Comparison of ENCODE assay signal across 11 cellular contexts in the genomic region with DNA sequence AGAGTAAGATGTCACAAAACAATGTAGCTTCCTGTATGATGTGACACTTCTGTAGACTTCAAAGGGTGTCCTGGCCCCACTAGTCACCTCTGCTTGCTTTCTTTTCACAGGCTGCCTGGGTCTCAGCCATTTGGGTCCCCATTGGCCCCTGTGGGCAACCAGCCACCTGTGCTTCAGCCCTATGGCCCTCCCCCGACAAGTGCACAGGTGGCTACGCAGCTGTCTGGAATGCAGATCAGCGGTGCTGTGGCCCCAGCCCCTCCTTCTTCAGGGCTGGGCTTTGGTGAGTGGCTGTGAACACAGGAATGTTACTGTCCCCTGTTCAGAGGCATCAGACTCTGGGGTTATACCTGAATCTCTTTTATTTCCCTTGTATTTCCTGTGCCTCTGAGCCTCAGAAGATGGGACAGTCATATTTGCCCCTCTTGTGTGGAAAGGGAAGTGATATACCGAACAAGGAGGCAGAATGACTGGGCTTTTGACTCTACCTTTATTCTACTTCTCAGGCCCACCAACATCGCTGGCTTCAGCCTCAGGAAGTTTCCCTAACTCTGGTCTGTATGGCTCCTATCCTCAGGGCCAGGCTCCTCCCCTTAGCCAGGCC. TPM values are rescaled to one million over a fixed set of nuclear protein-coding genes. Genes with fewer than 3 reads are reported as not detected.
DNase-seq lines count a peak whose midpoint lies in the region; ATAC-seq, FAIRE-seq and TF ChIP-seq lines count a peak whose summit lies in the region.
"Had no signal": no experiment of that assay in that cellular context is flagged by ENCODE, and none has a peak within 500 bp of the region (broad histone marks: within the 10 kb centered on the region; RNA-seq: fewer than 3 reads in every experiment).

No MANE protein-coding gene starts in this region.

- no peak overlapping the region for H3K9ac ChIP-seq in endodermal cell (ENCODE audit: extremely low read depth, low read length, poor library complexity, severe bottlenecking)

- H3K36me3 ChIP-seq in mucosa of descending colon (ENCODE audit: low read depth) (peaks cover 10% of the 10 kb centered on the region), endodermal cell (ENCODE audit: control insufficient read depth, insufficient read depth, low read length) (peaks cover 80% of the 10 kb centered on the region)

- H3K9me3 Mint-ChIP-seq in endodermal cell: no peaks in the 10 kb centered on the region
- H3K9me3 Mint-ChIP-seq: dendritic cell treated with granulocyte-macrophage colony-stimulating factor and Interleukin-4, amounts not matched to agents 40 ng/mL and 50 ng/mL, for 4 days had no signal

- TF ChIP-seq CTCF in mucosa of descending colon (IDR thresholded peaks at IDR 0.05) (no peak), endodermal cell (conservative IDR thresholded peaks at IDR 0.05) (no peak)

- H3K36me3 Mint-ChIP-seq in endodermal cell (ENCODE audit: low read depth): peaks cover 59% of the 10 kb centered on the region

- H3K4me1 ChIP-seq in mucosa of descending colon (ENCODE audit: low read depth) (no peaks in the 10 kb centered on the region), endodermal cell (ENCODE audit: control insufficient read depth, insufficient read depth, low read length) (peaks cover 5% of the 10 kb centered on the region)

- no peak for FAIRE-seq in GM12891 (lab: Jason Lieb, UNC)

- H3K4me1 Mint-ChIP-seq in endodermal cell: peaks cover 3% of the 10 kb centered on the region

- H3K4me3 ChIP-seq in mucosa of descending colon (no peak overlapping the region), endodermal cell (ENCODE audit: low read length) (no peak overlapping the region)

- H3K27me3 ChIP-seq in endodermal cell (ENCODE audit: control insufficient read depth, insufficient read depth, low read length, poor library complexity, severe bottlenecking): no peaks in the 10 kb centered on the region

- in situ Hi-C loops in KBM-7 (cut with MboI; ENCODE audit: low pct_unique_long_range_greater_than_20kb, low sequenced_read_pairs): no loop called here

- H3K27ac Mint-ChIP-seq in endodermal cell: no peak overlapping the region
- H3K27ac Mint-ChIP-seq: dendritic cell treated with granulocyte-macrophage colony-stimulating factor and Interleukin-4, amounts not matched to agents 40 ng/mL and 50 ng/mL, for 4 days had no signal

- no peaks in the 10 kb centered on the region for H3K9me3 ChIP-seq in mucosa of descending colon
- no peaks in the 10 kb centered on the region for H3K9me3 ChIP-seq in endodermal cell (ENCODE audit: control insufficient read depth, low read length)

- WGBS in endodermal cell (ENCODE audit: insufficient coverage in 1 of 2, insufficient read length in 1 of 2), 2 experiments: 94 to 96% methylated on average over 4 to 5 of the region's 5 CpGs

- intact Hi-C loops in mucosa of descending colon (cut with DNase I, micrococcal nuclease): no loop called here

- H3K27me3 Mint-ChIP-seq in endodermal cell (ENCODE audit: insufficient read depth): no peaks in the 10 kb centered on the region
- H3K27me3 Mint-ChIP-seq: dendritic cell treated with granulocyte-macrophage colony-stimulating factor and Interleukin-4, amounts not matched to agents 40 ng/mL and 50 ng/mL, for 4 days had no signal

- DNase-seq in GM12891 (ENCODE audit: insufficient read length, low spot score): no peak
- peak; percentile 42 for DNase-seq in NCI-H2029 treated with DMSO at 0.1 percent for 48 hours (lab: John Stamatoyannopoulos, UW)
- peak; percentile 41 for DNase-seq in activated T-helper 1 cell treated with Interleukin-2 at 50 U/mL for 16 hours (ENCODE audit: low read depth)
- peak in 1 of 3 donors; percentile 61 for DNase-seq in mucosa of descending colon
- DNase-seq in endodermal cell: no peak
- no peak for DNase-seq in NCI-H1930 (lab: John Stamatoyannopoulos, UW)
- no peak for DNase-seq in KBM-7
- DNase-seq: NCI-H1092 had no signal

- TF ChIP-seq POLR2A in GM12891 (IDR thresholded peaks at IDR 0.05; ENCODE audit: low read depth, low read length): no peak

- no peak overlapping the region for H3K4me3 Mint-ChIP-seq in endodermal cell
- H3K4me3 Mint-ChIP-seq: dendritic cell treated with granulocyte-macrophage colony-stimulating factor and Interleukin-4, amounts not matched to agents 40 ng/mL and 50 ng/mL, for 4 days had no signal

- ATAC-seq in mucosa of descending colon (peak; percentile 74), GM19328 (IDR thresholded peaks at IDR 0.05; ENCODE audit: unreplicated experiment) (no peak)

- no peak overlapping the region for H3K27ac ChIP-seq in endodermal cell (ENCODE audit: low read depth, low read length)
- H3K27ac ChIP-seq: VCaP had no signal

TF ChIP-seq in GM12891, 5 proteins besides CTCF, POLR2A, EP300 and RAD21:
- peak; percentile 81 for TF ChIP-seq SPI1 (IDR thresholded peaks at IDR 0.05; ENCODE audit: low read depth, low read length)
- TF ChIP-seq POLR2AphosphoS5 (IDR thresholded peaks at IDR 0.05; ENCODE audit: low read depth, low read length): no peak
- no peak for TF ChIP-seq PAX5 (IDR thresholded peaks at IDR 0.05; ENCODE audit: insufficient read depth, low read length, severe bottlenecking)

RNA-seq across cellular contexts. Expression of gene SEC24C, which starts 15.4 kb away (rescaled TPM):
- 61.0 TPM for polyA plus RNA-seq in GM12891 (2012; ENCODE audit: low read depth, missing spikeins)
- 10 to 100 TPM; 64.5 to 73.6 (median 71.2) TPM for total RNA-seq in mucosa of descending colon
- 10 to 100 TPM; 63.2 to 71.4 TPM for total RNA-seq in endodermal cell
- 66.6 TPM for polyA plus RNA-seq in endodermal cell (2013, experiment 1 of 2)
- 59.0 TPM for polyA plus RNA-seq in endodermal cell (2013, experiment 2 of 2)

RNA-seq across cellular contexts. Expression of gene CHCHD1, which starts 22.2 kb away (rescaled TPM):
- 79.1 TPM for polyA plus RNA-seq in GM12891 (2012; ENCODE audit: low read depth, missing spikeins)
- 10 to 100 TPM; 19.8 to 26.2 (median 22.7) TPM for total RNA-seq in mucosa of descending colon
- total RNA-seq in endodermal cell: 10 to 100 TPM; 37.6 to 49.3 TPM
- 74.8 TPM for polyA plus RNA-seq in endodermal cell (2013, experiment 1 of 2)
- polyA plus RNA-seq in endodermal cell (2013, experiment 2 of 2): 73.7 TPM

RNA-seq across cellular contexts. Expression of gene ZSWIM8, which starts 25.8 kb away (rescaled TPM):
- 51.6 TPM for polyA plus RNA-seq in GM12891 (2012; ENCODE audit: low read depth, missing spikeins)
- total RNA-seq in mucosa of descending colon (100 to 1,000 TPM in 1 of 3 donors, 10 to 100 TPM in 2; 72.5 to 119 (median 90.1) TPM), endodermal cell (10 to 100 TPM; 75.9 to 79.8 TPM)
- polyA plus RNA-seq in endodermal cell (2013, experiment 1 of 2): 86.6 TPM
- polyA plus RNA-seq in endodermal cell (2013, experiment 2 of 2): 82.6 TPM

RNA-seq across cellular contexts. Expression of gene NDST2, which starts 51.8 kb away (rescaled TPM):
- 14.8 TPM for polyA plus RNA-seq in GM12891 (2012; ENCODE audit: low read depth, missing spikeins)
- total RNA-seq in mucosa of descending colon (10 to 100 TPM; 26.7 to 39.0 (median 29.0) TPM), endodermal cell (10 to 100 TPM; 19.6 to 20.3 TPM)
- polyA plus RNA-seq in endodermal cell (2013, experiment 1 of 2): 23.6 TPM
- polyA plus RNA-seq in endodermal cell (2013, experiment 2 of 2): 15.4 TPM

Comparison
In these comparisons a context has a peak if more than half of its experiments do, and no peak if none do; other contexts are left out.
1. DNase-seq: peak in NCI-H2029 treated with DMSO at 0.1 percent for 48 hours (single experiment) and activated T-helper 1 cell treated with Interleukin-2 at 50 U/mL for 16 hours (single experiment); none in GM12891 (single experiment), endodermal cell (single experiment), NCI-H1930 (0 of 2) and KBM-7 (single experiment).